In the genomic region with DNA sequence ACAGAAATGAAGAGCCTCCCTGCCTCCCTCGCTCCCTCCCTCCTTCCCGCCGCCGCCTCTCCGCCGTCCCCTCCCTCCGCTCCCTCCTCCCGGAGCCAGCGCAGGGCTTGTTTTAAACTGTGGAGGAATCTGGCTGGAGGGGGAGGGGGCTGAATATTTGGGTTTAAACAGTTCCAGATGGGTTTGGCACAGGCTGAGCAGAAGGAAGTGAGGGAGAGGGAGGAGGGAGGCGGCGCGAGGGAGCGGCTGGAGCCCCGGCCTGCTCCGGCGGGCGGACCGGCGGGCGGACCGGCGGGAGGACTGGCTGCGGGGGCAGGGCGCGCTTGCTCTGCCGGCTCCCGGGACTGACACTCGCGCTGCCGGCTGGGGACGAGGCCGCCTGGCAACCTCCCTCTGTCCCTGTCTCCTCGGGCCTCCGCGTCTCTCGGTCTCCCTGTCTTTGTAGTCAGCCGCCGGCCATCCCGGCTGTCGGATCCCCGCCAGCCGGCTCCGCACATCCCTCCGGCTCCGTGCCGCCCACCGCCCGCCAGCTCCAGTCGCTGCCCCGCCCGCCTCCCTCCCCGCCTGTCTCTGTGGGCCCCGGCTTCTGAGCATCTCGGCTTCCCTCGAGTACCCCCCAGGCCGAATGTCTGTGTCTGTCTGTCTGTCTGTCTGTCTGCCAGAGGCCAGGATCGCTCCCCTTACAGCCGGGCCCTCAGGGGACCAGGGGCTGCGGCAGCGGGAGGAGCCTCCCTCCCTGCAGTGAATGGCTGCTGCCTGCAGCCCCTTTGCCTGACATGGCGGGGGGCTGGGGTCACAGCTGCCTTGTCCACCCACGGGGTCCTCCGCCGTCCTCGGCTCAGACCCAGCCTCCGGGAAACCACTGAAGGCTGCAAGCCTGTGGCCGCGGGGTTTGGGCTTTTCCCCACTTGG, we compare ENCODE assay signal across 1 cellular context.
TF ChIP-seq lines count a peak whose summit lies in the region.

No MANE protein-coding gene starts in this region.

TF ChIP-seq in HEK293, 187 proteins besides CTCF, POLR2A, EP300 and RAD21 (continued from another document):
- TF ChIP-seq, protein P1, sequence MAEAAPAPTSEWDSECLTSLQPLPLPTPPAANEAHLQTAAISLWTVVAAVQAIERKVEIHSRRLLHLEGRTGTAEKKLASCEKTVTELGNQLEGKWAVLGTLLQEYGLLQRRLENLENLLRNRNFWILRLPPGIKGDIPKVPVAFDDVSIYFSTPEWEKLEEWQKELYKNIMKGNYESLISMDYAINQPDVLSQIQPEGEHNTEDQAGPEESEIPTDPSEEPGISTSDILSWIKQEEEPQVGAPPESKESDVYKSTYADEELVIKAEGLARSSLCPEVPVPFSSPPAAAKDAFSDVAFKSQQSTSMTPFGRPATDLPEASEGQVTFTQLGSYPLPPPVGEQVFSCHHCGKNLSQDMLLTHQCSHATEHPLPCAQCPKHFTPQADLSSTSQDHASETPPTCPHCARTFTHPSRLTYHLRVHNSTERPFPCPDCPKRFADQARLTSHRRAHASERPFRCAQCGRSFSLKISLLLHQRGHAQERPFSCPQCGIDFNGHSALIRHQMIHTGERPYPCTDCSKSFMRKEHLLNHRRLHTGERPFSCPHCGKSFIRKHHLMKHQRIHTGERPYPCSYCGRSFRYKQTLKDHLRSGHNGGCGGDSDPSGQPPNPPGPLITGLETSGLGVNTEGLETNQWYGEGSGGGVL (tag by site-specific recombination; IDR thresholded peaks at IDR 0.05) = peak; percentile 90
- TF ChIP-seq SP3 (tag by site-specific recombination; IDR thresholded peaks at IDR 0.05) = peak; percentile 42
- peak; percentile 54; the same call in 1 of the 2 replicates for TF ChIP-seq ZNF600 (tag by site-specific recombination; IDR thresholded peaks at IDR 0.05)
- peak; percentile 75; the same call in 1 of the 2 replicates for TF ChIP-seq ZFP69B (tag by site-specific recombination; IDR thresholded peaks at IDR 0.05)
- peak; percentile 14; the same call in 1 of the 2 replicates for TF ChIP-seq EGR2 (tag by site-specific recombination; IDR thresholded peaks at IDR 0.05; ENCODE audit: low read depth)
- TF ChIP-seq ZNF391 (tag by site-specific recombination; IDR thresholded peaks at IDR 0.05; ENCODE audit: borderline replicate concordance, low read depth) = no peak
- TF ChIP-seq, protein P2, sequence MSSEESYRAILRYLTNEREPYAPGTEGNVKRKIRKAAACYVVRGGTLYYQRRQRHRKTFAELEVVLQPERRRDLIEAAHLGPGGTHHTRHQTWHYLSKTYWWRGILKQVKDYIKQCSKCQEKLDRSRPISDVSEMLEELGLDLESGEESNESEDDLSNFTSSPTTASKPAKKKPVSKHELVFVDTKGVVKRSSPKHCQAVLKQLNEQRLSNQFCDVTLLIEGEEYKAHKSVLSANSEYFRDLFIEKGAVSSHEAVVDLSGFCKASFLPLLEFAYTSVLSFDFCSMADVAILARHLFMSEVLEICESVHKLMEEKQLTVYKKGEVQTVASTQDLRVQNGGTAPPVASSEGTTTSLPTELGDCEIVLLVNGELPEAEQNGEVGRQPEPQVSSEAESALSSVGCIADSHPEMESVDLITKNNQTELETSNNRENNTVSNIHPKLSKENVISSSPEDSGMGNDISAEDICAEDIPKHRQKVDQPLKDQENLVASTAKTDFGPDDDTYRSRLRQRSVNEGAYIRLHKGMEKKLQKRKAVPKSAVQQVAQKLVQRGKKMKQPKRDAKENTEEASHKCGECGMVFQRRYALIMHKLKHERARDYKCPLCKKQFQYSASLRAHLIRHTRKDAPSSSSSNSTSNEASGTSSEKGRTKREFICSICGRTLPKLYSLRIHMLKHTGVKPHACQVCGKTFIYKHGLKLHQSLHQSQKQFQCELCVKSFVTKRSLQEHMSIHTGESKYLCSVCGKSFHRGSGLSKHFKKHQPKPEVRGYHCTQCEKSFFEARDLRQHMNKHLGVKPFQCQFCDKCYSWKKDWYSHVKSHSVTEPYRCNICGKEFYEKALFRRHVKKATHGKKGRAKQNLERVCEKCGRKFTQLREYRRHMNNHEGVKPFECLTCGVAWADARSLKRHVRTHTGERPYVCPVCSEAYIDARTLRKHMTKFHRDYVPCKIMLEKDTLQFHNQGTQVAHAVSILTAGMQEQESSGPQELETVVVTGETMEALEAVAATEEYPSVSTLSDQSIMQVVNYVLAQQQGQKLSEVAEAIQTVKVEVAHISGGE (tag by site-specific recombination; conservative IDR thresholded peaks at IDR 0.05; ENCODE audit: low read depth) = 0 out of 2 replicates have a peak, but pooled peaks have one; percentile 31
- no peak for TF ChIP-seq ZNF266 (tag by site-specific recombination; IDR thresholded peaks at IDR 0.05; ENCODE audit: low read depth)
- peak; percentile 91 for TF ChIP-seq ZNF341 (tag by site-specific recombination; IDR thresholded peaks at IDR 0.05; ENCODE audit: low read depth)
- peak; percentile 21; the same call in 1 of the 2 replicates for TF ChIP-seq ZFHX2 (tag by site-specific recombination; conservative IDR thresholded peaks at IDR 0.05)
- TF ChIP-seq, protein P3, sequence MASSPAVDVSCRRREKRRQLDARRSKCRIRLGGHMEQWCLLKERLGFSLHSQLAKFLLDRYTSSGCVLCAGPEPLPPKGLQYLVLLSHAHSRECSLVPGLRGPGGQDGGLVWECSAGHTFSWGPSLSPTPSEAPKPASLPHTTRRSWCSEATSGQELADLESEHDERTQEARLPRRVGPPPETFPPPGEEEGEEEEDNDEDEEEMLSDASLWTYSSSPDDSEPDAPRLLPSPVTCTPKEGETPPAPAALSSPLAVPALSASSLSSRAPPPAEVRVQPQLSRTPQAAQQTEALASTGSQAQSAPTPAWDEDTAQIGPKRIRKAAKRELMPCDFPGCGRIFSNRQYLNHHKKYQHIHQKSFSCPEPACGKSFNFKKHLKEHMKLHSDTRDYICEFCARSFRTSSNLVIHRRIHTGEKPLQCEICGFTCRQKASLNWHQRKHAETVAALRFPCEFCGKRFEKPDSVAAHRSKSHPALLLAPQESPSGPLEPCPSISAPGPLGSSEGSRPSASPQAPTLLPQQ (tag by site-specific recombination; IDR thresholded peaks at IDR 0.05) = peak; percentile 81
